ENCODE assay signal across 1 cellular context in the genomic region with DNA sequence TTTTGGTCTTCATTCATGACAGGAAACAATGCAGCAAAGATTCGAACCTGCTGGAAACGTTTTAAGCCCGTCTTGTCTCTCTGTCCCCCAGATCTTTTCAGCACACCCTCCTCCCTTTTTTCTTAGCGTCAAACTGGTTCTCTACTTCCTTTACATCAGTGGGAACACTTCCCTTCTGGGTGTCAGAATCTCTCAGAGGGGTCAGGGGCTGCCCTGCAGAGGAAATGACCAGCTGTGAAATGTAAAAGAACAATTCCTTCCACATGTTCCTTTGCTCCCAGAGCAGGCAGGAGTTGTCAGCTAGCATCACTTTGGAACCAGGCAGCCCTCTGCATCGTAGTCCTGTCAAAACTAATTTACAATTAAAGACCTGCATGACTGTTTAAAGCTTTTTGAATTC.
TF ChIP-seq lines count a peak whose summit lies in the region.

No MANE protein-coding gene starts in this region.

TF ChIP-seq in IMR-90, 13 proteins besides CTCF, POLR2A, EP300 and RAD21:
- TF ChIP-seq RFX5 (IDR thresholded peaks at IDR 0.05; ENCODE audit: low read depth, low read length) = no peak
- TF ChIP-seq USF2 (IDR thresholded peaks at IDR 0.05; ENCODE audit: low read depth, low read length) = no peak
- no peak for TF ChIP-seq CEBPB (IDR thresholded peaks at IDR 0.05; ENCODE audit: low read depth, low read length)
- no peak for TF ChIP-seq RCOR1 (IDR thresholded peaks at IDR 0.05; ENCODE audit: insufficient replicate concordance, low read length)
- no peak for TF ChIP-seq MAZ (IDR thresholded peaks at IDR 0.05; ENCODE audit: borderline replicate concordance, low read depth, low read length)
- TF ChIP-seq FOS (IDR thresholded peaks at IDR 0.05; ENCODE audit: low read depth, low read length) = no peak
- TF ChIP-seq NFE2L2 (IDR thresholded peaks at IDR 0.05; ENCODE audit: low read depth, low read length) = no peak
- TF ChIP-seq CHD1 (IDR thresholded peaks at IDR 0.05; ENCODE audit: low read depth, low read length) = no peak
